2 cellular contexts compared by ENCODE assay signal in the genomic region with DNA sequence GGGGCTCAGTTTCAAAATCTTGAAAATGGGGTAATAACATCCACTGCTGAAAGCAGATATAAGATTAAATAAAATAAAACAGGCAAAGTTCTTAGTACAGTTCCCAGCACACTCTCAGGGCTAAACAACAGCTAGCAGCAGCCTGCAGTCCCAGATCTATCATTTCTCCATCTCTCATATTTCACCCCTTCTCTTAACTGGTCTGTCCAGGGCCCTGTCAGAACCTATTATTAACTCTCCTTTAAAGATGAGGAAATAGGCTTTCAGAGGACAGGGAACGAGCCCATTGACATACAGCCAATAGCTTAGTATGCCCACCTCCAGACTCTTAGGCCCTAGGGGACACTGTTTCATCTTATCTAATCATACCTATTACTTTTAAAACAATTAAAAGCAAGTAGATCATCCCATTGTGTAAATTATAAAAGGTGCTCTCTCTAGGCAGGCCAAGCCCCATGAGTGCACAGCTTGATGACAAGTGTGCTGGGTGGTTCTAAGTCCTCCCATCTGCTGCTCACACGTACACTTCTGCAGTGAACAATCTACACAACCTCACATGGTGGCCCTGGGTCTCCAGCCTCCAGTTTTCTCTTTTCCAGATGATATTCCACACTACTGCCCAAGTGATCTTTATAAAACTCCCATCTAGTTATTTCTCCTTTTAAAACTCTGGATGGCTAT.
TF ChIP-seq lines count a peak whose summit lies in the region.

No MANE protein-coding gene starts in this region.

TF ChIP-seq in K562, 482 proteins besides CTCF, POLR2A, EP300 and RAD21 (continued from another document):
- TF ChIP-seq, protein P1, sequence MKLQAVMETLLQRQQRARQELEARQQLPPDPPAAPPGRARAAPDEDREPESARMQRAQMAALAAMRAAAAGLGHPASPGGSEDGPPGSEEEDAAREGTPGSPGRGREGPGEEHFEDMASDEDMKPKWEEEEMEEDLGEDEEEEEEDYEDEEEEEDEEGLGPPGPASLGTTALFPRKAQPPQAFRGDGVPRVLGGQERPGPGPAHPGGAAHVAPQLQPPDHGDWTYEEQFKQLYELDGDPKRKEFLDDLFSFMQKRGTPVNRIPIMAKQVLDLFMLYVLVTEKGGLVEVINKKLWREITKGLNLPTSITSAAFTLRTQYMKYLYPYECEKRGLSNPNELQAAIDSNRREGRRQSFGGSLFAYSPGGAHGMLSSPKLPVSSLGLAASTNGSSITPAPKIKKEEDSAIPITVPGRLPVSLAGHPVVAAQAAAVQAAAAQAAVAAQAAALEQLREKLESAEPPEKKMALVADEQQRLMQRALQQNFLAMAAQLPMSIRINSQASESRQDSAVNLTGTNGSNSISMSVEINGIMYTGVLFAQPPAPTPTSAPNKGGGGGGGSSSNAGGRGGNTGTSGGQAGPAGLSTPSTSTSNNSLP (IDR thresholded peaks at IDR 0.05; ENCODE audit: borderline replicate concordance, low read depth, low read length): no peak
- peak; percentile 23 for TF ChIP-seq RBM25 (IDR thresholded peaks at IDR 0.05; ENCODE audit: low read depth, low read length, severe bottlenecking)

TF ChIP-seq in HEK293T, 16 proteins besides CTCF, POLR2A, EP300 and RAD21 (continued from another document):
- no peak for TF ChIP-seq BHLHE40 (IDR thresholded peaks at IDR 0.05; ENCODE audit: borderline replicate concordance)
- TF ChIP-seq ZNF384 (IDR thresholded peaks at IDR 0.05): no peak
- no peak for TF ChIP-seq LEF1 (IDR thresholded peaks at IDR 0.05; ENCODE audit: borderline replicate concordance)
- no peak for TF ChIP-seq SUZ12 (IDR thresholded peaks at IDR 0.05)
- TF ChIP-seq ELF4 (IDR thresholded peaks at IDR 0.05): no peak
- TF ChIP-seq, protein P2, sequence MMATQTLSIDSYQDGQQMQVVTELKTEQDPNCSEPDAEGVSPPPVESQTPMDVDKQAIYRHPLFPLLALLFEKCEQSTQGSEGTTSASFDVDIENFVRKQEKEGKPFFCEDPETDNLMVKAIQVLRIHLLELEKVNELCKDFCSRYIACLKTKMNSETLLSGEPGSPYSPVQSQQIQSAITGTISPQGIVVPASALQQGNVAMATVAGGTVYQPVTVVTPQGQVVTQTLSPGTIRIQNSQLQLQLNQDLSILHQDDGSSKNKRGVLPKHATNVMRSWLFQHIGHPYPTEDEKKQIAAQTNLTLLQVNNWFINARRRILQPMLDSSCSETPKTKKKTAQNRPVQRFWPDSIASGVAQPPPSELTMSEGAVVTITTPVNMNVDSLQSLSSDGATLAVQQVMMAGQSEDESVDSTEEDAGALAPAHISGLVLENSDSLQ (IDR thresholded peaks at IDR 0.05): no peak
